Comparison of ENCODE assay signal across 12 cellular contexts in genomic region chr11:85844439-85845051, GRCh38. TPM values are rescaled to one million over a fixed set of nuclear protein-coding genes. Genes with fewer than 3 reads are reported as not detected.
DNase-seq lines count a peak whose midpoint lies in the region; ATAC-seq, FAIRE-seq and TF ChIP-seq lines count a peak whose summit lies in the region.
"Had no signal": no experiment of that assay in that cellular context is flagged by ENCODE, and none has a peak within 500 bp of the region (broad histone marks: within the 10 kb centered on the region; RNA-seq: fewer than 3 reads in every experiment).

No MANE protein-coding gene starts in this region.

- FAIRE-seq in kidney (lab: Jason Lieb, UNC) = no peak

- no peaks in the 10 kb centered on the region for H3K27me3 ChIP-seq in BJ (ENCODE audit: control insufficient read depth, insufficient read depth, low read length)
- no peaks in the 10 kb centered on the region for H3K27me3 ChIP-seq in sigmoid colon

- TF ChIP-seq EP300 in sigmoid colon (IDR thresholded peaks at IDR 0.05) = no peak

- CTCF ChIA-PET in BJ (lab: Yijun Ruan, JAX) = interaction anchor here (1.5 to 4.6 kb wide), 2 partner anchors 10 to 35 kb away, joined by 3 to 17 read pairs; partner anchors contain the start of gene CCDC83

- intact Hi-C loops in kidney (cut with DNase I) = no loop called here
- intact Hi-C loops in sigmoid colon (cut with DNase I) = no loop called here

- WGBS in sigmoid colon, 2 donors = 71 to 73% methylated on average over 2 of the region's 2 CpGs

- POLR2A ChIA-PET in BJ (lab: Charles Lee) = no interaction called here

- H3K9ac ChIP-seq in kidney (ENCODE audit: low read length in 2 of 2) = no peak overlapping the region

- no peak for TF ChIP-seq POLR2A in sigmoid colon (IDR thresholded peaks at IDR 0.05)

- H3K4me1 ChIP-seq in kidney (ENCODE audit: control insufficient read depth in 1 of 2, insufficient read depth in 1 of 2, low read depth in 1 of 2, low read length in 2 of 2) = peaks cover 0 to 2% of the 10 kb centered on the region in 2 donors
- H3K4me1 ChIP-seq in sigmoid colon = peaks cover 0 to 10% (median 0%) of the 10 kb centered on the region in 4 donors

- no peaks in the 10 kb centered on the region for H3K9me3 ChIP-seq in kidney (ENCODE audit: control insufficient read depth in 1 of 2, low read length in 2 of 2)
- H3K9me3 ChIP-seq in sigmoid colon = no peaks in the 10 kb centered on the region

- H3K4me3 ChIP-seq in BJ (ENCODE audit: low read depth, low read length) (no peak overlapping the region), kidney (ENCODE audit: low read length in 2 of 2) (no peak overlapping the region), sigmoid colon (no peak overlapping the region)

- peak overlapping the region; percentile 13 to 32 for H3K27ac ChIP-seq in kidney (ENCODE audit: low read depth in 2 of 2, low read length in 2 of 2)
- H3K27ac ChIP-seq in sigmoid colon = no peak overlapping the region

- no peak for TF ChIP-seq CTCF in BJ (IDR thresholded peaks at IDR 0.05; ENCODE audit: insufficient read depth, low read depth, low read length)
- TF ChIP-seq CTCF in kidney (IDR thresholded peaks at IDR 0.05; ENCODE audit: borderline replicate concordance, extremely low read depth, insufficient read depth) = no peak
- no peak for TF ChIP-seq CTCF in sigmoid colon (IDR thresholded peaks at IDR 0.05)

- peak; percentile 14 for DNase-seq in BJ (ENCODE audit: low read depth)
- DNase-seq in SW480 (ENCODE audit: low spot score) = peak; percentile 63
- DNase-seq in kidney = no peak
- no peak for DNase-seq in sigmoid colon
- no peak for DNase-seq in medulla oblongata (ENCODE audit: extremely low spot score)
- DNase-seq in NCI-H774 (lab: John Stamatoyannopoulos, UW) = no peak
- no peak for DNase-seq in RPMI8226
- DNase-seq: DMS 273 treated with DMSO at 0.1 percent for 48 hours; effector CD4-positive, alpha-beta T cell; mesenchymal stem cell; NCI-H2029 had no signal

- peak; percentile 65 for ATAC-seq in HG02610 (IDR thresholded peaks at IDR 0.05; ENCODE audit: unreplicated experiment)

- no peaks in the 10 kb centered on the region for H3K36me3 ChIP-seq in BJ (ENCODE audit: control insufficient read depth, insufficient read depth, low read length)
- H3K36me3 ChIP-seq in kidney (ENCODE audit: control insufficient read depth in 1 of 2, insufficient read depth in 2 of 2, low read length in 2 of 2) = no peaks in the 10 kb centered on the region
- H3K36me3 ChIP-seq in sigmoid colon = no peaks in the 10 kb centered on the region

RNA-seq across cellular contexts. Expression of gene CCDC83, which starts 10.6 kb away (rescaled TPM):
- polyA plus RNA-seq in BJ (2011; rRNA removed) (not detected in 2 replicates), kidney (ENCODE audit: insufficient read depth, low read depth, low replicate concordance) (not detected), sigmoid colon (not detected)
- not detected in 2 replicates for polyA minus RNA-seq in BJ (2011; rRNA and poly(A)+ RNA removed)
- total RNA-seq in kidney (not detected), sigmoid colon (not detected)

RNA-seq across cellular contexts. Expression of gene SYTL2, which starts 33.6 kb away (rescaled TPM):
- polyA plus RNA-seq in BJ (2011; rRNA removed) = 43.5 and 70.9 TPM in 2 replicates
- 23.2 and 28.6 TPM in 2 replicates for polyA minus RNA-seq in BJ (2011; rRNA and poly(A)+ RNA removed)
- 187 TPM for total RNA-seq in kidney
- polyA plus RNA-seq in kidney (ENCODE audit: insufficient read depth, low read depth, low replicate concordance) = 19.8 TPM
- total RNA-seq in sigmoid colon = 10 to 100 TPM in 2 of 4 donors, 1 to 10 TPM in 2; 9.0 to 30.2 (median 11.9) TPM
- 100 to 1,000 TPM in 1 of 3 donors, 10 to 100 TPM in 2; 41.0 to 104 (median 96.6) TPM for polyA plus RNA-seq in sigmoid colon

Comparison
In these comparisons a context has a peak if more than half of its experiments do, and no peak if none do; other contexts are left out.
1. DNase-seq: peak in BJ (single experiment) and SW480 (single experiment); none in kidney (single experiment), sigmoid colon (single experiment), medulla oblongata (single experiment), NCI-H774 (single experiment) and RPMI8226 (single experiment).
2. H3K27ac ChIP-seq: peak in kidney (2 of 2); none in sigmoid colon (0 of 4).